8 cellular contexts compared by ENCODE assay signal in genomic region chr7:92245487-92246362, GRCh38. TPM values are rescaled to one million over a fixed set of nuclear protein-coding genes. Genes with fewer than 3 reads are reported as not detected.
DNase-seq lines count a peak whose midpoint lies in the region; TF ChIP-seq lines count a peak whose summit lies in the region.

Gene ANKIB1 (plus strand): TSS chr7:92245974. CDS start chr7:92294979, 49,005 bp downstream.
Gene KRIT1 (minus strand): TSS chr7:92245914. CDS start chr7:92242135, 3,779 bp downstream.

- H3K27ac ChIP-seq in H9 (ENCODE audit: insufficient read length, low read depth, low read length) (peak within 1 kb of the TSS; percentile 22), subcutaneous abdominal adipose tissue (ENCODE audit: low read depth, low read length) (peak within 1 kb of the TSS; percentile 97)

- no peaks in the 10 kb centered on the region for H4K20me1 ChIP-seq in H9 (ENCODE audit: control insufficient read depth, insufficient read depth, insufficient read length)

- H3K4me1 ChIP-seq in H9 (ENCODE audit: insufficient read depth, low read length) (no peaks in the 10 kb centered on the region; the same call in 1 of the 2 replicates), subcutaneous abdominal adipose tissue (ENCODE audit: control insufficient read depth in 5 of 5, insufficient read depth in 5 of 5, low read length in 5 of 5) (peaks cover 0 to 36% (median 35%) of the 10 kb centered on the region in 5 donors)

- no peak within 1 kb of the TSS for H2BK15ac ChIP-seq in H9 (ENCODE audit: low read depth, low read length)

- H3K14ac ChIP-seq in H9 (ENCODE audit: insufficient read depth, low read length) = peak within 1 kb of the TSS; percentile 91

- no peak within 1 kb of the TSS for H4K8ac ChIP-seq in H9 (replicated peaks; ENCODE audit: insufficient read length, low read depth, low read length)

- H3K4me3 ChIP-seq in MG63 (peak within 1 kb of the TSS; percentile 88), fibroblast of villous mesenchyme (ENCODE audit: low read depth, low read length) (peak within 1 kb of the TSS; percentile 98), subcutaneous abdominal adipose tissue (ENCODE audit: low read depth in 1 of 5, low read length in 5 of 5) (peak within 1 kb of the TSS; percentile 85 to 97 (median 96))

- H2BK120ac ChIP-seq in H9 (ENCODE audit: low read depth, low read length, poor library complexity, severe bottlenecking) = no peak within 1 kb of the TSS

- H3K23ac ChIP-seq in H9 (ENCODE audit: insufficient read length, low read depth, low read length) = no peak within 1 kb of the TSS

- no peak within 1 kb of the TSS for H3K56ac ChIP-seq in H9 (ENCODE audit: insufficient read length, low read depth, low read length)

- H3K27me3 Mint-ChIP-seq in H9 (ENCODE audit: low read depth) (no peaks in the 10 kb centered on the region), neural crest cell (ENCODE audit: low read depth) (no peaks in the 10 kb centered on the region)

- H3K36me3 Mint-ChIP-seq in H9 (ENCODE audit: insufficient read depth in 1 of 3, low read depth in 3 of 3) = peaks cover 2 to 5% (median 4%) of the 10 kb centered on the region in 3 experiments; a peak in 5 of 7 replicates
- H3K36me3 Mint-ChIP-seq in neural crest cell (ENCODE audit: low read depth) = no peaks in the 10 kb centered on the region

- no peak within 1 kb of the TSS for H3T11ph ChIP-seq in H9 (ENCODE audit: low read length)

- H2BK12ac ChIP-seq in H9 (ENCODE audit: insufficient read length, low read depth, low read length) = no peak within 1 kb of the TSS

- no peak within 1 kb of the TSS for H2BK5ac ChIP-seq in H9 (ENCODE audit: insufficient read length, low read length)

- H4K91ac ChIP-seq in H9 (ENCODE audit: insufficient read length, low read depth, low read length) = no peak within 1 kb of the TSS

- no peak within 1 kb of the TSS for H3K4ac ChIP-seq in H9 (ENCODE audit: low read depth, low read length)

- H3K79me2 ChIP-seq in H9 (ENCODE audit: insufficient read depth, low read length) = peaks cover 16% of the 10 kb centered on the region; the same call in 1 of the 2 replicates

- H3K79me1 ChIP-seq in H9 (ENCODE audit: insufficient read depth, low read depth, low read length, poor library complexity, severe bottlenecking) = peaks cover 7% of the 10 kb centered on the region

- H3K23me2 ChIP-seq in H9 (ENCODE audit: insufficient read length, low read depth, low read length, poor library complexity, severe bottlenecking) = peaks cover 7% of the 10 kb centered on the region

- in situ Hi-C loops in G401 (cut with HindIII; ENCODE audit: low sequenced_read_pairs) = no loop called here

- peak within 1 kb of the TSS; percentile 86 for H3K9ac ChIP-seq in H9 (ENCODE audit: extremely low read depth, insufficient read length, low read length)
- H3K9ac ChIP-seq in subcutaneous abdominal adipose tissue (ENCODE audit: low read length in 5 of 5) = peak within 1 kb of the TSS; percentile 91 to 99 (median 95)

- no CpG with 5 or more reads among the region's 72 CpGs for WGBS in H9 (ENCODE audit: extremely low coverage, insufficient read length, low lambda C conversion rate)

- no peak within 1 kb of the TSS for H2AFZ ChIP-seq in H9 (ENCODE audit: low read length)

- H3K9me3 ChIP-seq in H9 (ENCODE audit: control insufficient read depth, low read depth, low read length) (no peaks in the 10 kb centered on the region), MG63 (no peaks in the 10 kb centered on the region), subcutaneous abdominal adipose tissue (ENCODE audit: control insufficient read depth in 5 of 5, low read length in 5 of 5) (no peaks in the 10 kb centered on the region)

- H3K4me3 Mint-ChIP-seq in H9 = peak within 1 kb of the TSS; percentile 97 to 100
- peak within 1 kb of the TSS; percentile 99 for H3K4me3 Mint-ChIP-seq in neural crest cell

- H3K27ac Mint-ChIP-seq in H9 (peak within 1 kb of the TSS; percentile 100), neural crest cell (ENCODE audit: unreplicated experiment) (peak within 1 kb of the TSS; percentile 99)

- TF ChIP-seq CTCF in H9 (conservative IDR thresholded peaks at IDR 0.05) (peak; percentile 38; the same call in 2 of the 3 replicates), fibroblast of villous mesenchyme (IDR thresholded peaks at IDR 0.05; ENCODE audit: insufficient read depth, low read depth, low read length) (peak; percentile 20), neural crest cell (conservative IDR thresholded peaks at IDR 0.05) (no peak)

- DNase-seq in G401 (ENCODE audit: low spot score) (peak; percentile 90), H9 (peak; percentile 91), MG63 (peak; percentile 82), SHP77 treated with DMSO at 0.1 percent for 48 hours (lab: John Stamatoyannopoulos, UW) (peak; percentile 83), activated gamma-delta T cell (lab: John Stamatoyannopoulos, UW) (peak; percentile 73), fibroblast of villous mesenchyme (ENCODE audit: low read depth) (peak; percentile 80), neural crest cell (ENCODE audit: low read depth, low spot score) (peak; percentile 83)

- H3K4me1 Mint-ChIP-seq in H9 = peaks cover 26 to 29% of the 10 kb centered on the region in 2 experiments
- H3K4me1 Mint-ChIP-seq in neural crest cell = peaks cover 41% of the 10 kb centered on the region

- H2AK5ac ChIP-seq in H9 (ENCODE audit: insufficient read length, low read length) = no peak within 1 kb of the TSS

- H3K27me3 ChIP-seq in H9 (ENCODE audit: insufficient read depth, low read length) = no peaks in the 10 kb centered on the region
- no peaks in the 10 kb centered on the region for H3K27me3 ChIP-seq in MG63
- no peaks in the 10 kb centered on the region for H3K27me3 ChIP-seq in subcutaneous abdominal adipose tissue (ENCODE audit: control insufficient read depth in 5 of 5, insufficient read depth in 4 of 5, low read length in 5 of 5)

- no peak within 1 kb of the TSS for H2BK20ac ChIP-seq in H9 (ENCODE audit: low read depth, low read length, poor library complexity, severe bottlenecking)

- H3K9me3 Mint-ChIP-seq in H9 (no peaks in the 10 kb centered on the region; a peak in 1 of 5 replicates), neural crest cell (no peaks in the 10 kb centered on the region)

- peak within 1 kb of the TSS; percentile 90 for H3K4me2 ChIP-seq in H9 (ENCODE audit: insufficient read depth, insufficient read length, low read length)

- no peak within 1 kb of the TSS for H4K5ac ChIP-seq in H9 (ENCODE audit: insufficient read length, low read depth, low read length)

- H3K18ac ChIP-seq in H9 (ENCODE audit: insufficient read length, low read depth, low read length) = peak within 1 kb of the TSS; percentile 84

- H3K36me3 ChIP-seq in MG63 (peaks cover 10% of the 10 kb centered on the region), subcutaneous abdominal adipose tissue (ENCODE audit: control insufficient read depth in 5 of 5, insufficient read depth in 5 of 5, low read length in 5 of 5) (peaks cover 2 to 8% (median 6%) of the 10 kb centered on the region in 5 donors)

RNA-seq across cellular contexts. Expression of gene ANKIB1, which starts in this region (rescaled TPM):
- 24.7 and 46.3 TPM in 2 replicates for total RNA-seq in G401 (2014; rRNA removed; shearing (Covaris generic))
- 42.0 and 48.1 TPM in 2 replicates for total RNA-seq in H9 (2021)
- 11.1 and 18.7 TPM in 2 replicates for total RNA-seq in MG63 (2014; rRNA removed; shearing (Covaris generic); ENCODE audit: low replicate concordance)
- total RNA-seq in fibroblast of villous mesenchyme = 58.0 and 91.1 TPM in 2 replicates
- total RNA-seq in neural crest cell = 36.9 and 41.9 TPM in 2 replicates

RNA-seq across cellular contexts. Expression of gene KRIT1, which starts in this region (rescaled TPM):
- 25.0 and 39.7 TPM in 2 replicates for total RNA-seq in G401 (2014; rRNA removed; shearing (Covaris generic))
- total RNA-seq in H9 (2021) (34.9 and 38.1 TPM in 2 replicates), fibroblast of villous mesenchyme (39.0 and 44.9 TPM in 2 replicates), neural crest cell (48.0 and 49.4 TPM in 2 replicates)
- 19.7 and 54.3 TPM in 2 replicates for total RNA-seq in MG63 (2014; rRNA removed; shearing (Covaris generic); ENCODE audit: low replicate concordance)

Comparison
In these comparisons a context has a peak if more than half of its experiments do, and no peak if none do; other contexts are left out.
1. Peak in every context shown above with its lines: DNase-seq, H3K4me3 ChIP-seq and H3K27ac ChIP-seq.